Comparison of ENCODE assay signal across 15 cellular contexts in the genomic region with DNA sequence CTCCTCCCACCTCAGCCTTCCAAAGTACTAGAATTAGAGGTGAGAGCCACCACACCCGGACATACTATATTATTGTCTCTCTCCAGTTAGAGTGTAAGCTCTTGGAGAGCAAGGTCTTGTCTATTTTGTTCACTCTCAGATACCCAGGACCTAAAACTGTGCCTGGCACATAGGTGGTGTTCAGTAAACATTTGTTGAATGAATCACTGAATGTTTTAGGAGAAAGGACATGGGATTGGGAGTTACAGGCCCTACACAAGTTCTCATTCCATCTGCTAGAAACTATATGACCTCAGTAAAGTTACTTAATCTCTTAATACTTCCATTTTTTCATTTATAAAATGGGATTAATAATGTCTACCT. TPM values are rescaled to one million over a fixed set of nuclear protein-coding genes. Genes with fewer than 3 reads are reported as not detected.
A peak's percentile ranks its signal among the peaks of the same experiment; 100 is the strongest.
DNase-seq lines count a peak whose midpoint lies in the region; ATAC-seq, FAIRE-seq and TF ChIP-seq lines count a peak whose summit lies in the region.
"Had no signal": no experiment of that assay in that cellular context is flagged by ENCODE, and none has a peak within 500 bp of the region (broad histone marks: within the 10 kb centered on the region; RNA-seq: fewer than 3 reads in every experiment).

No MANE protein-coding gene starts in this region.

- H3K27ac ChIP-seq in A549 = no peak overlapping the region; a peak in 1 of 6 replicates
- no peak overlapping the region for H3K27ac ChIP-seq in CD8-positive, alpha-beta memory T cell (ENCODE audit: low read depth, low read length)
- H3K27ac ChIP-seq in hepatocyte = peak overlapping the region; percentile 90
- no peak overlapping the region for H3K27ac ChIP-seq in RWPE1
- H3K27ac ChIP-seq: C4-2B had no signal

- H3K27ac Mint-ChIP-seq in CD8-positive, alpha-beta memory T cell = peak overlapping the region; percentile 96 to 99 (median 99)
- peak overlapping the region; percentile 95 for H3K27ac Mint-ChIP-seq in activated CD4-positive, alpha-beta memory T cell treated with anti-CD3 and anti-CD28 coated beads, Interleukin-2, amount 10 ng/mL, durations not matched to agents 7 days and 5 days

- H4K20me1 ChIP-seq in hepatocyte (ENCODE audit: insufficient read depth, poor library complexity, severe bottlenecking) = no peaks in the 10 kb centered on the region

- no peaks in the 10 kb centered on the region for H3K27me3 ChIP-seq in CD8-positive, alpha-beta memory T cell (ENCODE audit: insufficient read depth, low read length, poor library complexity, severe bottlenecking)
- H3K27me3 ChIP-seq in hepatocyte = no peaks in the 10 kb centered on the region

- peak overlapping the region; percentile 92 to 98 (median 98) for H3K4me3 Mint-ChIP-seq in CD8-positive, alpha-beta memory T cell
- H3K4me3 Mint-ChIP-seq in activated CD4-positive, alpha-beta memory T cell treated with anti-CD3 and anti-CD28 coated beads, Interleukin-2, amount 10 ng/mL, durations not matched to agents 7 days and 5 days = peak overlapping the region; percentile 98

- CTCF ChIA-PET in A549 (lab: Yijun Ruan, JAX) (interaction anchor here (1.0 to 2.7 kb wide), 3 partner anchors 249 to 414 kb away, joined by 3 to 9 read pairs (median 6); no protein-coding TSS in a partner anchor), RWPE1 (lab: Yijun Ruan, JAX) (interaction anchor here (1.0 kb wide), 1 partner anchor 101 kb away, joined by 3 read pairs; no protein-coding TSS in a partner anchor)
- CTCF ChIA-PET in CD8-positive, alpha-beta memory T cell (lab: Charles Lee) = interaction anchor here (1.0 to 3.9 kb wide), 3 partner anchors 10 to 422 kb away, joined by 3 to 11 read pairs (median 3); a partner anchor contains a TSS
- CTCF ChIA-PET in activated CD4-positive, alpha-beta memory T cell treated with anti-CD3 and anti-CD28 coated beads, Interleukin-2, amount 10 ng/mL, durations not matched to agents 7 days and 5 days (lab: Charles Lee) = no interaction called here

- no peak for TF ChIP-seq RAD21 in A549 (conservative IDR thresholded peaks at IDR 0.05 in 1 of 2, IDR thresholded peaks at IDR 0.05 in 1 of 2)

- WGBS in A549 (ENCODE audit: missing lambda C conversion rate) = 83% methylated on average over 1 of the region's 1 CpG
- WGBS in hepatocyte (ENCODE audit: low lambda C conversion rate, missing lambda C conversion rate) = 95% methylated on average over 1 of the region's 1 CpG

- FAIRE-seq in A549 (lab: Jason Lieb, UNC) = no peak
- FAIRE-seq: keratinocyte had no signal

- no peak for DNase-seq in A549 (ENCODE audit: low read depth in 1 of 2, low spot score in 1 of 2)
- DNase-seq in CD8-positive, alpha-beta memory T cell = no peak
- no peak for DNase-seq in activated CD4-positive, alpha-beta memory T cell treated with anti-CD3 and anti-CD28 coated beads, Interleukin-2, amount 10 ng/mL, durations not matched to agents 7 days and 5 days
- DNase-seq in hepatocyte (ENCODE audit: low spot score) = no peak
- DNase-seq in Right ventricle myocardium superior = no peak
- no peak for DNase-seq in RWPE1 (ENCODE audit: low spot score)
- DNase-seq in NCI-H146 treated with DMSO at 0.1 percent for 48 hours (lab: John Stamatoyannopoulos, UW; ENCODE audit: unreplicated experiment) = no peak
- DNase-seq: anterior cingulate cortex; HCEC 1CT; NCI-H2171; stimulated activated CD4-positive, alpha-beta T cell treated with anti-CD3 and anti-CD28 coated beads, Interleukin-4, amount 100 ng/mL, for 24 hours; stomach had no signal

- no peaks in the 10 kb centered on the region for H3K9me3 Mint-ChIP-seq in CD8-positive, alpha-beta memory T cell
- no peaks in the 10 kb centered on the region for H3K9me3 Mint-ChIP-seq in activated CD4-positive, alpha-beta memory T cell treated with anti-CD3 and anti-CD28 coated beads, Interleukin-2, amount 10 ng/mL, durations not matched to agents 7 days and 5 days

- TF ChIP-seq CTCF in A549 (IDR thresholded peaks at IDR 0.05) = no peak
- no peak for TF ChIP-seq CTCF in hepatocyte (IDR thresholded peaks at IDR 0.05; ENCODE audit: poor library complexity)
- no peak for TF ChIP-seq CTCF in RWPE1 (conservative IDR thresholded peaks at IDR 0.05; ENCODE audit: low read depth)

- peaks cover 0 to 8% of the 10 kb centered on the region in 2 donors for H3K27me3 Mint-ChIP-seq in CD8-positive, alpha-beta memory T cell
- peaks cover 17% of the 10 kb centered on the region for H3K27me3 Mint-ChIP-seq in activated CD4-positive, alpha-beta memory T cell treated with anti-CD3 and anti-CD28 coated beads, Interleukin-2, amount 10 ng/mL, durations not matched to agents 7 days and 5 days

- ATAC-seq in A549 (no peak), Right ventricle myocardium superior (ENCODE audit: poor library complexity) (no peak), GM18873 (IDR thresholded peaks at IDR 0.05; ENCODE audit: low FRiP score, unreplicated experiment) (no peak)

- TF ChIP-seq POLR2A in A549 (IDR thresholded peaks at IDR 0.05; ENCODE audit: low read length) = no peak

- H2AFZ ChIP-seq in hepatocyte = no peak overlapping the region

- H3K9me3 ChIP-seq in A549 (no peaks in the 10 kb centered on the region), hepatocyte (ENCODE audit: low read depth) (no peaks in the 10 kb centered on the region)
- H3K9me3 ChIP-seq in CD8-positive, alpha-beta memory T cell (ENCODE audit: low read length) = no peaks in the 10 kb centered on the region
- H3K9me3 ChIP-seq: stomach had no signal

- H3K4me3 ChIP-seq in A549 (no peak overlapping the region), hepatocyte (no peak overlapping the region)
- no peak overlapping the region for H3K4me3 ChIP-seq in CD8-positive, alpha-beta memory T cell (ENCODE audit: low read length)

- no peaks in the 10 kb centered on the region for H3K36me3 ChIP-seq in CD8-positive, alpha-beta memory T cell (ENCODE audit: insufficient read depth, low read length)
- no peaks in the 10 kb centered on the region for H3K36me3 ChIP-seq in hepatocyte (replicated peaks; ENCODE audit: insufficient read depth, low read depth)
- H3K36me3 ChIP-seq: stomach had no signal

- intact Hi-C loops in Right ventricle myocardium superior (cut with DNase I) = loop anchor here (10.0 kb wide), 1 partner anchor 415 kb away; no protein-coding TSS in a partner anchor

- H3K4me1 ChIP-seq in A549 = peaks cover 20% of the 10 kb centered on the region; the same call in 2 of the 3 replicates
- H3K4me1 ChIP-seq in CD8-positive, alpha-beta memory T cell (ENCODE audit: insufficient read depth, low read length) = peaks cover 36% of the 10 kb centered on the region
- peaks cover 14% of the 10 kb centered on the region for H3K4me1 ChIP-seq in hepatocyte (ENCODE audit: insufficient read depth)

- peak overlapping the region; percentile 83 for H3K4me2 ChIP-seq in A549
- peak overlapping the region; percentile 78 for H3K4me2 ChIP-seq in hepatocyte

- no peak for TF ChIP-seq EP300 in A549 (IDR thresholded peaks at IDR 0.05)

- H3K4me1 Mint-ChIP-seq in CD8-positive, alpha-beta memory T cell = peaks cover 42 to 48% (median 43%) of the 10 kb centered on the region in 3 donors
- H3K4me1 Mint-ChIP-seq in activated CD4-positive, alpha-beta memory T cell treated with anti-CD3 and anti-CD28 coated beads, Interleukin-2, amount 10 ng/mL, durations not matched to agents 7 days and 5 days = peaks cover 37% of the 10 kb centered on the region

- H3K9me2 ChIP-seq in hepatocyte (replicated peaks; ENCODE audit: insufficient read depth) = no peaks in the 10 kb centered on the region

- H3K79me2 ChIP-seq in hepatocyte = peaks cover 29% of the 10 kb centered on the region

- peaks cover 0 to 19% (median 6%) of the 10 kb centered on the region in 3 donors for H3K36me3 Mint-ChIP-seq in CD8-positive, alpha-beta memory T cell
- H3K36me3 Mint-ChIP-seq in activated CD4-positive, alpha-beta memory T cell treated with anti-CD3 and anti-CD28 coated beads, Interleukin-2, amount 10 ng/mL, durations not matched to agents 7 days and 5 days (ENCODE audit: low read depth) = peaks cover 10% of the 10 kb centered on the region

- POLR2A ChIA-PET in A549 (lab: Yijun Ruan, JAX) (no interaction called here), RWPE1 (lab: Yijun Ruan, JAX; ENCODE audit: low non-redundant PET) (no interaction called here)
- POLR2A ChIA-PET in CD8-positive, alpha-beta memory T cell (lab: Charles Lee) = interaction anchor here (0.8 kb wide), 1 partner anchor 17 kb away, joined by 3 read pairs; no protein-coding TSS in a partner anchor
- POLR2A ChIA-PET in activated CD4-positive, alpha-beta memory T cell treated with anti-CD3 and anti-CD28 coated beads, Interleukin-2, amount 10 ng/mL, durations not matched to agents 7 days and 5 days (lab: Charles Lee) = interaction anchor here (2.6 to 4.2 kb wide), 4 partner anchors 12 to 422 kb away, joined by 16 to 97 read pairs (median 42); a partner anchor contains a TSS

RNA-seq across cellular contexts. Expression of a gene that starts 1.5 kb away (rescaled TPM):
- 28.6 and 36.2 TPM in 2 replicates for polyA plus RNA-seq in A549 (2011; rRNA removed)
- polyA plus RNA-seq in A549 (2012; cell fraction: cytosol; rRNA removed) = 4.8 and 5.3 TPM in 2 replicates
- 11.1 and 16.7 TPM in 2 replicates for polyA plus RNA-seq in A549 (2012; cell fraction: nucleus; rRNA removed)
- polyA plus RNA-seq in A549 (2017; fragmentation: RNase III; extraction: RNeasy Plus Mini Kit Qiagen cat#74134 plus additional on column Dnase treatment) = 13.7 to 15.1 TPM (median 13.9 TPM) in 3 replicates
- 24.4 and 26.7 TPM in 2 replicates for polyA minus RNA-seq in A549 (2011; rRNA and poly(A)+ RNA removed)
- total RNA-seq in CD8-positive, alpha-beta memory T cell = 10 to 100 TPM; 38.3 to 38.9 TPM
- polyA plus RNA-seq in CD8-positive, alpha-beta memory T cell = 10.2 TPM
- 10 to 100 TPM; 24.5 to 24.7 TPM for total RNA-seq in activated CD4-positive, alpha-beta memory T cell treated with anti-CD3 and anti-CD28 coated beads, Interleukin-2, amount 10 ng/mL, durations not matched to agents 7 days and 5 days
- total RNA-seq in hepatocyte = 20.8 and 35.6 TPM in 2 replicates
- polyA plus RNA-seq in hepatocyte = 10.0 and 10.2 TPM in 2 replicates
- total RNA-seq in Right ventricle myocardium superior = 5.2 TPM

RNA-seq across cellular contexts. Expression of a gene that starts 16.2 kb away (rescaled TPM):
- polyA plus RNA-seq in A549 (2011; rRNA removed) (73.7 and 78.1 TPM in 2 replicates), A549 (2017; fragmentation: RNase III; extraction: RNeasy Plus Mini Kit Qiagen cat#74134 plus additional on column Dnase treatment) (18.0 to 18.5 TPM (median 18.3 TPM) in 3 replicates), hepatocyte (9.7 and 13.0 TPM in 2 replicates)
- 7.9 and 8.0 TPM in 2 replicates for polyA plus RNA-seq in A549 (2012; cell fraction: cytosol; rRNA removed)
- 4.4 and 5.7 TPM in 2 replicates for polyA plus RNA-seq in A549 (2012; cell fraction: nucleus; rRNA removed)
- 21.5 and 23.1 TPM in 2 replicates for polyA minus RNA-seq in A549 (2011; rRNA and poly(A)+ RNA removed)
- total RNA-seq in CD8-positive, alpha-beta memory T cell = 1 to 10 TPM; 3.7 to 4.1 TPM
- polyA plus RNA-seq in CD8-positive, alpha-beta memory T cell = 4.0 TPM
- total RNA-seq in activated CD4-positive, alpha-beta memory T cell treated with anti-CD3 and anti-CD28 coated beads, Interleukin-2, amount 10 ng/mL, durations not matched to agents 7 days and 5 days = 1 to 10 TPM; 3.1 to 3.6 TPM
- total RNA-seq in hepatocyte (21.1 and 22.8 TPM in 2 replicates), Right ventricle myocardium superior (1.9 TPM)

Comparison
In these comparisons a context has a peak if more than half of its experiments do, and no peak if none do; other contexts are left out.
1. POLR2A ChIA-PET loops: an anchor here in CD8-positive, alpha-beta memory T cell (0.8 kb wide) and activated CD4-positive, alpha-beta memory T cell treated with anti-CD3 and anti-CD28 coated beads, Interleukin-2, amount 10 ng/mL, durations not matched to agents 7 days and 5 days (2.6 to 4.2 kb wide); none called in A549 and RWPE1.